23 cellular contexts compared by ENCODE assay signal in the genomic region with DNA sequence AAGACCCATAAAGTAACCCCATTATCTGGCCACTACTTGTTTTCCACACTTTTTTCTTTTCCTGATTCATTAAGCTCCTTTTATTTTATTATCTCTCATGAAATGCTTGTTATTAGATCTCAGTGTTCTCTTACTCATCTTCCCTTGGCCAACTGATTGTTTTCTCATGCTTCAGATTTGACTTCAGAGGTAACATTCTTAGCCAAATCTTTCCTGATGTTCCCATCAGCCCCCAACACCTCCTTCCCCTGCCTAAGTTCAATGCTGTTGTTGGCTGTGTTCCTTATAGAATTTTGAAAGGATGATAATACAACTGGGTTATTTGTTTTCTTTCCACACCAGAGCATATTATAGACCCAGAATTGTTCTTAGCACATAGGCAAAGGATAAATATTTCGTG.
"Had no signal": no experiment of that assay in that cellular context is flagged by ENCODE, and none has a peak within 500 bp of the region (broad histone marks: within the 10 kb centered on the region; RNA-seq: fewer than 3 reads in every experiment).

No MANE protein-coding gene starts in this region.

- H3K27ac ChIP-seq: body of pancreas, cardiac muscle cell, WERI-Rb-1 had no signal

- H3K9me3 ChIP-seq: body of pancreas had no signal

- H3K27ac Mint-ChIP-seq: activated CD8-positive, alpha-beta T cell treated with anti-CD3 and anti-CD28 coated beads, Interleukin-2, amount 10 ng/mL, durations not matched to agents 7 days and 5 days; activated naive CD8-positive, alpha-beta T cell treated with anti-CD3 and anti-CD28 coated beads, Interleukin-2, amount 10 ng/mL, durations not matched to agents 7 days and 5 days; T-helper 17 cell had no signal

- H3K27me3 ChIP-seq: body of pancreas, cardiac muscle cell had no signal

- DNase-seq: activated CD4-positive, alpha-beta T cell treated with anti-CD3 and anti-CD28 coated beads for 4 hours; activated CD8-positive, alpha-beta memory T cell treated with anti-CD3 and anti-CD28 coated beads, Interleukin-2, amount 50 U/mL, for 48 hours; activated CD8-positive, alpha-beta T cell treated with anti-CD3 and anti-CD28 coated beads, Interleukin-2, amount 10 ng/mL, durations not matched to agents 7 days and 5 days; activated naive CD4-positive, alpha-beta T cell treated with anti-CD3 and anti-CD28 coated beads, Interleukin-2, amount 50 U/mL, for 16 hours; activated naive CD8-positive, alpha-beta T cell treated with anti-CD3 and anti-CD28 coated beads, Interleukin-2, amount 10 ng/mL, durations not matched to agents 7 days and 5 days; activated T-cell treated with anti-CD3 and anti-CD28 coated beads, Interleukin-2, amount 50 U/mL, for 1 hour; aorta; body of pancreas; Karpas-422; NCI-H1048; NCI-H1417; NCI-H2029; NCI-H2107; NCI-H2171 treated with DMSO at 0.1 percent for 48 hours; NCI-H226; NCI-H526 treated with DMSO at 0.1 percent for 48 hours; NCI-H82; SIG-M5; T-helper 17 cell; T1000; WERI-Rb-1 had no signal

- H3K27me3 Mint-ChIP-seq: activated naive CD8-positive, alpha-beta T cell treated with anti-CD3 and anti-CD28 coated beads, Interleukin-2, amount 10 ng/mL, durations not matched to agents 7 days and 5 days; T-helper 17 cell had no signal

- ATAC-seq: activated CD8-positive, alpha-beta T cell treated with anti-CD3 and anti-CD28 coated beads, Interleukin-2, amount 10 ng/mL, durations not matched to agents 7 days and 5 days; body of pancreas; K562; T-helper 17 cell had no signal

- H3K36me3 Mint-ChIP-seq: activated naive CD8-positive, alpha-beta T cell treated with anti-CD3 and anti-CD28 coated beads, Interleukin-2, amount 10 ng/mL, durations not matched to agents 7 days and 5 days had no signal

- H3K4me3 ChIP-seq: body of pancreas, cardiac muscle cell, K562 had no signal

- H3K9me3 Mint-ChIP-seq: activated naive CD8-positive, alpha-beta T cell treated with anti-CD3 and anti-CD28 coated beads, Interleukin-2, amount 10 ng/mL, durations not matched to agents 7 days and 5 days had no signal

- H3K4me1 Mint-ChIP-seq: activated naive CD8-positive, alpha-beta T cell treated with anti-CD3 and anti-CD28 coated beads, Interleukin-2, amount 10 ng/mL, durations not matched to agents 7 days and 5 days; T-helper 17 cell had no signal

- H3K4me1 ChIP-seq: body of pancreas had no signal

- H3K4me3 Mint-ChIP-seq: activated CD8-positive, alpha-beta T cell treated with anti-CD3 and anti-CD28 coated beads, Interleukin-2, amount 10 ng/mL, durations not matched to agents 7 days and 5 days; activated naive CD8-positive, alpha-beta T cell treated with anti-CD3 and anti-CD28 coated beads, Interleukin-2, amount 10 ng/mL, durations not matched to agents 7 days and 5 days; T-helper 17 cell had no signal

- H3K36me3 ChIP-seq: cardiac muscle cell, WERI-Rb-1 had no signal
